In the genomic region with DNA sequence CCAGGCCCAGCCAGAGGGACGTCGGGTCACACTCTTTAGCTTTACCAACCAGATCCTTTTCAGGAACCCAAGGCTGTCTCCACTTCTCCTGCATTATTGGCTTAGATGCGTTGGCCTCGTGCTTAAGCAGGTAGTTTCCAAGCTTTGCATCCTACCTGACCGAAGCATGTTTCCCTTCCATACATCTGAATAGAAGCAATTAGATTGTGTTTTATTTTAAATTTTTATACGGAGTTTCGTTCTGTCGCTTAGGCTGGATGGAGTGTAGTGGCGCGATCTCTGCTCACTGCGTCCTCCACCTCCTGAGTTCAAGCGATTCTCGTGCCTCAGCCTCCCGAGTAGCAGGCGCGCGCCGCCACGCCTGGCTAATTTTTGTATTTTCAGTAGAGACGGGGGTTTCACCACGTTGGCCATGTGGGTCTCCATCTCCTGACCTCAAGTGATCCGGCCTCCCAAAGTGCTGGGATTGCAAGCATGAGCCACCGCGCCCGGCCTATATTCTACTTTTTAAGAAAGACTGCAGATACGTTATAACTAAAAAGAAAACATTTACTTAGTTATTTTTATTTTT, we compare ENCODE assay signal across 8 cellular contexts. TPM values are rescaled to one million over a fixed set of nuclear protein-coding genes. Genes with fewer than 3 reads are reported as not detected.
DNase-seq lines count a peak whose midpoint lies in the region; ATAC-seq, FAIRE-seq and TF ChIP-seq lines count a peak whose summit lies in the region.

No MANE protein-coding gene starts in this region.

- no TSS peak for BruUV-seq in K562 (replicated peaks; lab: Mats Ljungman, UMichigan)

- no peak for TF ChIP-seq POLR2A in K562 (conservative IDR thresholded peaks at IDR 0.05)

- no peaks in the 10 kb centered on the region for H3K79me2 ChIP-seq in Karpas-422 (ENCODE audit: low read length)
- H3K79me2 ChIP-seq in K562 (ENCODE audit: control insufficient read depth, insufficient read depth, low read length), result no peaks in the 10 kb centered on the region

- no peak overlapping the region for H3K27ac ChIP-seq in Karpas-422 (ENCODE audit: low read length)
- no peak overlapping the region for H3K27ac ChIP-seq in K562 (ENCODE audit: extremely low read depth, low read depth, low read length)
- H3K27ac ChIP-seq in substantia nigra (ENCODE audit: low read depth, low read length, poor library complexity, severe bottlenecking), result peak overlapping the region; percentile 54

- no peaks in the 10 kb centered on the region; the same call in 1 of the 2 replicates for H3K9me2 ChIP-seq in Karpas-422 (replicated peaks; ENCODE audit: insufficient read depth, low read length)

- no peaks in the 10 kb centered on the region for H3K9me1 ChIP-seq in K562 (ENCODE audit: control insufficient read depth, insufficient read depth, low read length)

- H4K20me1 ChIP-seq in Karpas-422 (ENCODE audit: insufficient read depth, low read depth, low read length), result no peaks in the 10 kb centered on the region
- no peaks in the 10 kb centered on the region for H4K20me1 ChIP-seq in K562 (replicated peaks; ENCODE audit: control insufficient read depth, insufficient read depth, low read length)

- in situ Hi-C loops in K562 (cut with MboI), result no loop called here

- H3K4me3 ChIP-seq in Karpas-422 (ENCODE audit: low read length) (peak overlapping the region; percentile 68), K562 (peak overlapping the region; percentile 48)

- H3K4me1 ChIP-seq in Karpas-422 (ENCODE audit: low read length), result peaks cover 15% of the 10 kb centered on the region
- peaks cover 4 to 6% of the 10 kb centered on the region in 2 experiments; a peak in 4 of 5 replicates for H3K4me1 ChIP-seq in K562 (replicated peaks in 1 of 2; ENCODE audit: control insufficient read depth in 2 of 2, insufficient read depth in 2 of 2, low read length in 2 of 2)

- peak; percentile 9 for DNase-seq in stimulated activated CD4-positive, alpha-beta T cell treated with anti-CD3 and anti-CD28 coated beads, Interleukin-15, amount 100 ng/mL, for 24 hours
- no peak for DNase-seq in stimulated activated CD4-positive, alpha-beta T cell treated with anti-CD3 and anti-CD28 coated beads, Interleukin-4, amount 100 ng/mL, for 24 hours
- DNase-seq in Karpas-422, result no peak
- DNase-seq in K562 (ENCODE audit: extremely low read depth in 1 of 4, low spot score in 3 of 4), result no peak
- peak; percentile 74 for DNase-seq in kidney glomerular epithelial cell (lab: John Stamatoyannopoulos, UW)
- peak in 6 of 49 donors; percentile 2 to 19 (median 8) for DNase-seq in substantia nigra (lab: John Stamatoyannopoulos, UW)
- no peak for DNase-seq in NCI-H2081 (lab: John Stamatoyannopoulos, UW)

- H3K9me3 ChIP-seq in Karpas-422 (ENCODE audit: low read length) (no peaks in the 10 kb centered on the region), K562 (replicated peaks; ENCODE audit: control insufficient read depth, insufficient read depth, low read depth, low read length) (no peaks in the 10 kb centered on the region)

- no peak for ATAC-seq in K562
- ATAC-seq in GM18861 (IDR thresholded peaks at IDR 0.05; ENCODE audit: unreplicated experiment), result no peak

- peak; percentile 98 for FAIRE-seq in K562 (lab: Jason Lieb, UNC)

- H3K4me2 ChIP-seq in Karpas-422 (ENCODE audit: low read depth, low read length, poor library complexity, severe bottlenecking) (peak overlapping the region; percentile 88), K562 (ENCODE audit: insufficient read depth, low read length) (peak overlapping the region; percentile 93)

- TF ChIP-seq CTCF in K562 (IDR thresholded peaks at IDR 0.05 in 2 of 3, conservative IDR thresholded peaks at IDR 0.05 in 1 of 3; ENCODE audit: insufficient read depth in 2 of 3, low read depth in 1 of 3, low read length in 3 of 3), result no peak

- no peaks in the 10 kb centered on the region for H3K27me3 ChIP-seq in Karpas-422 (ENCODE audit: low read length)
- H3K27me3 ChIP-seq in K562 (ENCODE audit: control insufficient read depth in 2 of 2, insufficient read depth in 2 of 2, low read length in 2 of 2), result no peaks in the 10 kb centered on the region

- peak overlapping the region; percentile 70 for H3K9ac ChIP-seq in Karpas-422 (ENCODE audit: low read length)
- H3K9ac ChIP-seq in K562 (ENCODE audit: insufficient read depth in 1 of 2, low read depth in 2 of 2, low read length in 2 of 2), result peak overlapping the region in 1 of 2 experiments; percentile 77; a peak in 1 of 4 replicates

- H2AFZ ChIP-seq in Karpas-422 (ENCODE audit: low read length) (peak overlapping the region; percentile 99), K562 (ENCODE audit: low read depth, low read length) (peak overlapping the region; percentile 100)

- 66% methylated on average over 18 of the region's 26 CpGs for WGBS in K562 (ENCODE audit: insufficient coverage, low coverage, missing lambda C conversion rate)

- TF ChIP-seq RAD21 in K562 (CRISPR knock-in tag; conservative IDR thresholded peaks at IDR 0.05 in 1 of 2, IDR thresholded peaks at IDR 0.05 in 1 of 2), result no peak

- H3K36me3 ChIP-seq in Karpas-422 (ENCODE audit: insufficient read depth, low read length) (no peaks in the 10 kb centered on the region), K562 (ENCODE audit: control insufficient read depth, insufficient read depth, low read length) (no peaks in the 10 kb centered on the region)

- no peak for TF ChIP-seq EP300 in K562 (IDR thresholded peaks at IDR 0.05; ENCODE audit: low read length)

- intact Hi-C loops in K562 (cut with micrococcal nuclease), result loop anchor here (1.0 kb wide), 1 partner anchor 18 kb away; the partner anchor contains the start of gene DCUN1D5

- CTCF ChIA-PET in K562 (lab: Yijun Ruan, JAX; ENCODE audit: low intra/inter-chr PET ratio), result no interaction called here

- POLR2A ChIA-PET in K562 (lab: Yijun Ruan, JAX), result interaction anchor here (0.9 to 1.3 kb wide), 2 partner anchors 10 to 18 kb away, joined by 3 to 5 read pairs; partner anchors contain the start of gene DCUN1D5

TF ChIP-seq in K562, 482 proteins besides CTCF, POLR2A, EP300 and RAD21:
- TF ChIP-seq ZNF232 (CRISPR knock-in tag; IDR thresholded peaks at IDR 0.05) (no peak), CEBPG (CRISPR knock-in tag; IDR thresholded peaks at IDR 0.05) (no peak), CEBPG (tag; conservative IDR thresholded peaks at IDR 0.05 in 1 of 2, IDR thresholded peaks at IDR 0.05 in 1 of 2) (0 out of 4 replicates have a peak, but pooled peaks of 1 of the 2 experiments have one; percentile 1)

RNA-seq across cellular contexts. Expression of gene DYNC2H1, which starts 0.7 kb away (rescaled TPM):
- total RNA-seq in Karpas-422 (2014; rRNA removed; shearing (Covaris generic); ENCODE audit: low replicate concordance), result 1.2 and 3.9 TPM in 2 replicates
- 0.12 and 1.0 TPM in 2 replicates for total RNA-seq in K562 (2011; cell fraction: chromatin; rRNA removed; ENCODE audit: low replicate concordance)
- under 0.01 and 0.26 TPM in 2 replicates for total RNA-seq in K562 (2011; cell fraction: nucleolus; rRNA removed)
- total RNA-seq in K562 (2011; cell fraction: nucleoplasm; rRNA removed), result 0.22 TPM in 1 of 2 replicates, not detected in the other
- total RNA-seq in K562 (2014; rRNA removed), result 0.33 and 0.64 TPM in 2 replicates
- 0.51 and 0.54 TPM in 2 replicates for total RNA-seq in K562 (2014; rRNA removed; fragmentation: Illumina TruSeq; extraction: Trizol)
- total RNA-seq in K562 (2015; rRNA removed; fragmentation: Illumina TruSeq; extraction: Trizol), result 0.40 and 0.57 TPM in 2 replicates
- total RNA-seq in K562 (2021), result 0.33 and 0.47 TPM in 2 replicates
- 0.07 and 0.20 TPM in 2 replicates for polyA plus RNA-seq in K562 (2011; rRNA removed)
- 0.01 and 0.04 TPM in 2 replicates for polyA plus RNA-seq in K562 (2011; cell fraction: cytosol; rRNA removed)
- polyA plus RNA-seq in K562 (2011; cell fraction: nucleus; rRNA removed), result 0.04 and 0.58 TPM in 2 replicates
- polyA plus RNA-seq in K562 (2012), result 0.21 and 0.73 TPM in 2 replicates
- 0.11 and 0.12 TPM in 2 replicates for polyA plus RNA-seq in K562 (2014; fragmentation: Illumina TruSeq; extraction: Trizol)
- under 1 TPM; 0.10 to 0.17 TPM for polyA plus RNA-seq in K562 (2014; fragmentation: Nextera tagmentation; extraction: Ambion mirVana)
- polyA plus RNA-seq in K562 (2014; rRNA removed), result 0.08 and 0.19 TPM in 2 replicates
- 0.32 and 0.57 TPM in 2 replicates for polyA minus RNA-seq in K562 (2011; rRNA and poly(A)+ RNA removed)
- polyA minus RNA-seq in K562 (2011; cell fraction: cytosol; rRNA and poly(A)+ RNA removed), result 0.76 TPM in 1 of 2 replicates, not detected in the other
- 0.13 and 1.00 TPM in 2 replicates for polyA minus RNA-seq in K562 (2011; cell fraction: nucleus; rRNA and poly(A)+ RNA removed)

RNA-seq across cellular contexts. Expression of gene DCUN1D5, which starts 17.9 kb away (rescaled TPM):
- total RNA-seq in Karpas-422 (2014; rRNA removed; shearing (Covaris generic); ENCODE audit: low replicate concordance), result 243 and 322 TPM in 2 replicates
- total RNA-seq in K562 (2011; cell fraction: chromatin; rRNA removed; ENCODE audit: low replicate concordance), result 19.9 and 20.0 TPM in 2 replicates
- 29.3 and 32.9 TPM in 2 replicates for total RNA-seq in K562 (2011; cell fraction: nucleolus; rRNA removed)
- 24.1 and 31.0 TPM in 2 replicates for total RNA-seq in K562 (2011; cell fraction: nucleoplasm; rRNA removed)
- total RNA-seq in K562 (2014; rRNA removed) (202 and 242 TPM in 2 replicates), K562 (2014; rRNA removed; fragmentation: Illumina TruSeq; extraction: Trizol) (132 and 149 TPM in 2 replicates), K562 (2015; rRNA removed; fragmentation: Illumina TruSeq; extraction: Trizol) (105 and 115 TPM in 2 replicates), K562 (2021) (97.2 and 100 TPM in 2 replicates)
- polyA plus RNA-seq in K562 (2011; rRNA removed) (102 and 161 TPM in 2 replicates), K562 (2014; fragmentation: Illumina TruSeq; extraction: Trizol) (82.7 and 93.3 TPM in 2 replicates), K562 (2014; fragmentation: Nextera tagmentation; extraction: Ambion mirVana) (10 to 100 TPM; 38.4 to 39.1 TPM), K562 (2014; rRNA removed) (175 and 178 TPM in 2 replicates)
- 74.9 and 88.7 TPM in 2 replicates for polyA plus RNA-seq in K562 (2011; cell fraction: cytosol; rRNA removed)
- 34.6 and 42.4 TPM in 2 replicates for polyA plus RNA-seq in K562 (2011; cell fraction: nucleus; rRNA removed)
- polyA plus RNA-seq in K562 (2012), result 68.3 and 115 TPM in 2 replicates
- 65.9 and 73.0 TPM in 2 replicates for polyA minus RNA-seq in K562 (2011; rRNA and poly(A)+ RNA removed)
- polyA minus RNA-seq in K562 (2011; cell fraction: cytosol; rRNA and poly(A)+ RNA removed), result 42.4 and 46.6 TPM in 2 replicates
- 29.9 and 36.7 TPM in 2 replicates for polyA minus RNA-seq in K562 (2011; cell fraction: nucleus; rRNA and poly(A)+ RNA removed)

Comparison
In these comparisons a context has a peak if more than half of its experiments do, and no peak if none do; other contexts are left out.
1. DNase-seq: peak in stimulated activated CD4-positive, alpha-beta T cell treated with anti-CD3 and anti-CD28 coated beads, Interleukin-15, amount 100 ng/mL, for 24 hours (single experiment) and kidney glomerular epithelial cell (single experiment); none in stimulated activated CD4-positive, alpha-beta T cell treated with anti-CD3 and anti-CD28 coated beads, Interleukin-4, amount 100 ng/mL, for 24 hours (single experiment), Karpas-422 (single experiment), K562 (0 of 4) and NCI-H2081 (0 of 2).